In the genomic region with DNA sequence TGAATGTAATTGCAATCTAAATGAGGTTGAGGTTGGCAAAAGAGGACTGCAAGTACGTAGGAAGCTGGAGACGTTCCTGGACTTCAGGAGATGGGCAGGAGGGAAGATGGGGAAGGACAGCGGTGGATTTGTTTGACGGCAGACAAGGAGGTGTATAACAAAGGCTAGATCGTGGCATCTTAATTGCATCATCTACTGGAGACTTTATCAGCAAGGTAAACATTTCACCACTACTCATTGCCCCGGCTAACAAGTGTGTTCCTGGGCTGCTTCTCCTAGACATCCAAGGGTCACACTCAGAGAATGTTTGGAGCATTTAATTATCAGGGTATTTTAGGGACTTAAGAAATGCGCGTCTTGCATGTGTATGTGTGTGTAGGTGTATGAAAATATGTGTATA, we compare ENCODE assay signal across 1 cellular context.
TF ChIP-seq lines count a peak whose summit lies in the region.

No MANE protein-coding gene starts in this region.

TF ChIP-seq in WTC11, 78 proteins besides CTCF, POLR2A, EP300 and RAD21 (continued from another document):
- TF ChIP-seq, protein P1, sequence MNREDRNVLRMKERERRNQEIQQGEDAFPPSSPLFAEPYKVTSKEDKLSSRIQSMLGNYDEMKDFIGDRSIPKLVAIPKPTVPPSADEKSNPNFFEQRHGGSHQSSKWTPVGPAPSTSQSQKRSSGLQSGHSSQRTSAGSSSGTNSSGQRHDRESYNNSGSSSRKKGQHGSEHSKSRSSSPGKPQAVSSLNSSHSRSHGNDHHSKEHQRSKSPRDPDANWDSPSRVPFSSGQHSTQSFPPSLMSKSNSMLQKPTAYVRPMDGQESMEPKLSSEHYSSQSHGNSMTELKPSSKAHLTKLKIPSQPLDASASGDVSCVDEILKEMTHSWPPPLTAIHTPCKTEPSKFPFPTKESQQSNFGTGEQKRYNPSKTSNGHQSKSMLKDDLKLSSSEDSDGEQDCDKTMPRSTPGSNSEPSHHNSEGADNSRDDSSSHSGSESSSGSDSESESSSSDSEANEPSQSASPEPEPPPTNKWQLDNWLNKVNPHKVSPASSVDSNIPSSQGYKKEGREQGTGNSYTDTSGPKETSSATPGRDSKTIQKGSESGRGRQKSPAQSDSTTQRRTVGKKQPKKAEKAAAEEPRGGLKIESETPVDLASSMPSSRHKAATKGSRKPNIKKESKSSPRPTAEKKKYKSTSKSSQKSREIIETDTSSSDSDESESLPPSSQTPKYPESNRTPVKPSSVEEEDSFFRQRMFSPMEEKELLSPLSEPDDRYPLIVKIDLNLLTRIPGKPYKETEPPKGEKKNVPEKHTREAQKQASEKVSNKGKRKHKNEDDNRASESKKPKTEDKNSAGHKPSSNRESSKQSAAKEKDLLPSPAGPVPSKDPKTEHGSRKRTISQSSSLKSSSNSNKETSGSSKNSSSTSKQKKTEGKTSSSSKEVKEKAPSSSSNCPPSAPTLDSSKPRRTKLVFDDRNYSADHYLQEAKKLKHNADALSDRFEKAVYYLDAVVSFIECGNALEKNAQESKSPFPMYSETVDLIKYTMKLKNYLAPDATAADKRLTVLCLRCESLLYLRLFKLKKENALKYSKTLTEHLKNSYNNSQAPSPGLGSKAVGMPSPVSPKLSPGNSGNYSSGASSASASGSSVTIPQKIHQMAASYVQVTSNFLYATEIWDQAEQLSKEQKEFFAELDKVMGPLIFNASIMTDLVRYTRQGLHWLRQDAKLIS (CRISPR knock-in tag; IDR thresholded peaks at IDR 0.05; ENCODE audit: borderline replicate concordance): no peak
- TF ChIP-seq ELF4 (CRISPR knock-in tag; IDR thresholded peaks at IDR 0.05; ENCODE audit: low read depth) (no peak), ATF1 (CRISPR knock-in tag; IDR thresholded peaks at IDR 0.05) (no peak), SMAD4 (CRISPR knock-in tag; IDR thresholded peaks at IDR 0.05) (no peak), PRRX2 (CRISPR knock-in tag; IDR thresholded peaks at IDR 0.05) (no peak), GTF2I (CRISPR knock-in tag; conservative IDR thresholded peaks at IDR 0.05) (no peak), JAZF1 (CRISPR knock-in tag; IDR thresholded peaks at IDR 0.05) (no peak), ZNF263 (CRISPR knock-in tag; IDR thresholded peaks at IDR 0.05; ENCODE audit: low read depth) (no peak), ZNF671 (CRISPR knock-in tag; IDR thresholded peaks at IDR 0.05) (no peak), NR3C1 (CRISPR knock-in tag; conservative IDR thresholded peaks at IDR 0.05; ENCODE audit: low read depth) (no peak), NFATC4 (CRISPR knock-in tag; IDR thresholded peaks at IDR 0.05) (no peak)
- TF ChIP-seq, protein P2, sequence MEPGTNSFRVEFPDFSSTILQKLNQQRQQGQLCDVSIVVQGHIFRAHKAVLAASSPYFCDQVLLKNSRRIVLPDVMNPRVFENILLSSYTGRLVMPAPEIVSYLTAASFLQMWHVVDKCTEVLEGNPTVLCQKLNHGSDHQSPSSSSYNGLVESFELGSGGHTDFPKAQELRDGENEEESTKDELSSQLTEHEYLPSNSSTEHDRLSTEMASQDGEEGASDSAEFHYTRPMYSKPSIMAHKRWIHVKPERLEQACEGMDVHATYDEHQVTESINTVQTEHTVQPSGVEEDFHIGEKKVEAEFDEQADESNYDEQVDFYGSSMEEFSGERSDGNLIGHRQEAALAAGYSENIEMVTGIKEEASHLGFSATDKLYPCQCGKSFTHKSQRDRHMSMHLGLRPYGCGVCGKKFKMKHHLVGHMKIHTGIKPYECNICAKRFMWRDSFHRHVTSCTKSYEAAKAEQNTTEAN (CRISPR knock-in tag; IDR thresholded peaks at IDR 0.05): no peak
- TF ChIP-seq, protein P3, sequence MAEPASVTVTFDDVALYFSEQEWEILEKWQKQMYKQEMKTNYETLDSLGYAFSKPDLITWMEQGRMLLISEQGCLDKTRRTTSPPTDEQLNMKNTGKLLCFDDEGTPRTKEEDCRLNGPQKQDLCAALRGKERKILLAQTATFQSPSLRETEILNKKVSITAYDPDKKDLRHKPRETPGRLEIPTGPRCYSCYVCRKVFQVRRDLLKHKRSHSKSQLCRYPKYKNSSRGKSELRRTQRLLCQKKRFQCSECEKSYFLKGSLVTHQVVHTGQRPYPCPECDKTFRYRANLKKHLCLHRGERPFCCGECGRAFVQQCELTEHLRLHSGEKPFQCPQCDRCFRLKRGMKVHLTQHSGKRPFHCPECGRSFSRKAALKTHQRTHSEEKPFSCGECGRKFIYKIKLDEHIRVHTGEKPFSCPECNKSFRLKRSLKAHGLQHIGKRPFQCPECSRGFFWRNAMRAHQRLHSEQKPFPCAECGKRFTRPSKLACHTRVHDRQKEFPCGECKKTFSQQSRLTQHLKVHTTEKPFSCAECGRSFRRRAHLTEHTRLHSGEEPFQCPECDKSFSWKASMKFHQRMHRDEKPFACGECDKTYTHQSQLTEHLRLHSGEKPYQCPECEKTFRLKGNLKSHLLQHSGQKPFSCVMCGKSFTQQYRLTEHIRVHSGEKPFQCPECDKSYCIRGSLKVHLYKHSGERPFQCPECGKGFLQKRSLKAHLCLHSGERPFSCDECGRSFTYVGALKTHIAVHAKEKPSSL (CRISPR knock-in tag; conservative IDR thresholded peaks at IDR 0.05): no peak
- TF ChIP-seq, protein P4, sequence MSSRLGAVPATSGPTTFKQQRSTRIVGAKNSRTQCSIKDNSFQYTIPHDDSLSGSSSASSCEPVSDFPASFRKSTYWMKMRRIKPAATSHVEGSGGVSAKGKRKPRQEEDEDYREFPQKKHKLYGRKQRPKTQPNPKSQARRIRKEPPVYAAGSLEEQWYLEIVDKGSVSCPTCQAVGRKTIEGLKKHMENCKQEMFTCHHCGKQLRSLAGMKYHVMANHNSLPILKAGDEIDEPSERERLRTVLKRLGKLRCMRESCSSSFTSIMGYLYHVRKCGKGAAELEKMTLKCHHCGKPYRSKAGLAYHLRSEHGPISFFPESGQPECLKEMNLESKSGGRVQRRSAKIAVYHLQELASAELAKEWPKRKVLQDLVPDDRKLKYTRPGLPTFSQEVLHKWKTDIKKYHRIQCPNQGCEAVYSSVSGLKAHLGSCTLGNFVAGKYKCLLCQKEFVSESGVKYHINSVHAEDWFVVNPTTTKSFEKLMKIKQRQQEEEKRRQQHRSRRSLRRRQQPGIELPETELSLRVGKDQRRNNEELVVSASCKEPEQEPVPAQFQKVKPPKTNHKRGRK (CRISPR knock-in tag; IDR thresholded peaks at IDR 0.05; ENCODE audit: borderline replicate concordance): no peak
- TF ChIP-seq, protein P5, sequence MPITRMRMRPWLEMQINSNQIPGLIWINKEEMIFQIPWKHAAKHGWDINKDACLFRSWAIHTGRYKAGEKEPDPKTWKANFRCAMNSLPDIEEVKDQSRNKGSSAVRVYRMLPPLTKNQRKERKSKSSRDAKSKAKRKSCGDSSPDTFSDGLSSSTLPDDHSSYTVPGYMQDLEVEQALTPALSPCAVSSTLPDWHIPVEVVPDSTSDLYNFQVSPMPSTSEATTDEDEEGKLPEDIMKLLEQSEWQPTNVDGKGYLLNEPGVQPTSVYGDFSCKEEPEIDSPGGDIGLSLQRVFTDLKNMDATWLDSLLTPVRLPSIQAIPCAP (CRISPR knock-in tag; IDR thresholded peaks at IDR 0.05): no peak
- TF ChIP-seq, protein P6, sequence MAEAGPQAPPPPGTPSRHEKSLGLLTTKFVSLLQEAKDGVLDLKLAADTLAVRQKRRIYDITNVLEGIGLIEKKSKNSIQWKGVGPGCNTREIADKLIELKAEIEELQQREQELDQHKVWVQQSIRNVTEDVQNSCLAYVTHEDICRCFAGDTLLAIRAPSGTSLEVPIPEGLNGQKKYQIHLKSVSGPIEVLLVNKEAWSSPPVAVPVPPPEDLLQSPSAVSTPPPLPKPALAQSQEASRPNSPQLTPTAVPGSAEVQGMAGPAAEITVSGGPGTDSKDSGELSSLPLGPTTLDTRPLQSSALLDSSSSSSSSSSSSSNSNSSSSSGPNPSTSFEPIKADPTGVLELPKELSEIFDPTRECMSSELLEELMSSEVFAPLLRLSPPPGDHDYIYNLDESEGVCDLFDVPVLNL (CRISPR knock-in tag; IDR thresholded peaks at IDR 0.05; ENCODE audit: borderline replicate concordance, low read depth): no peak
